Comparison of ENCODE assay signal across 1 cellular context in genomic region chr19:52847352-52847751, GRCh38. TPM values are rescaled to one million over a fixed set of nuclear protein-coding genes. Genes with fewer than 3 reads are reported as not detected.
"Had no signal": no experiment of that assay in that cellular context is flagged by ENCODE, and none has a peak within 500 bp of the region (broad histone marks: within the 10 kb centered on the region; RNA-seq: fewer than 3 reads in every experiment).

No MANE protein-coding gene starts in this region.

RNA-seq across cellular contexts. Expression of gene ZNF320, which starts 50.1 kb away (rescaled TPM):
- total RNA-seq: ascending aorta had no signal
